In the genomic region with DNA sequence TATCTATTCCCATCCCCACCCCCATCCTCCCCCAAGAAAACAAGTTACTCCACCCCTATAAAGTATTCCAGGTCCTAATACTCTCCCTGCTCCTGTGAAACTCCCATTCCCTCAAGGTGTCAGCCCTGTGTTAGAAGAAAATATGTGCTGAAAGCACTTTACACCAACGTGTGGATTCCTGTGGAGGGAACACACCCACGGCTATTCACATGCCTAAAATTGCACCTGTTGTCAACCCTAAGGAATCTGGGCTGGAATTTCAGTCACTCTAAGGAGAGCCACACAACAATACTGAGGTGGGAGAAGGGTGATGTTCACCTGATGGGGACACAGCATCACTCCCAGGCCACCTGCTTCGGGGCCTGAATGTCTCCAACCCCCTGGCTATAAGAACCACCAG, we compare ENCODE assay signal across 1 cellular context.
TF ChIP-seq lines count a peak whose summit lies in the region.

No MANE protein-coding gene starts in this region.

TF ChIP-seq in H1, 55 proteins besides CTCF, POLR2A, EP300 and RAD21:
- TF ChIP-seq TCF12 (IDR thresholded peaks at IDR 0.05; ENCODE audit: low read depth, low read length) = peak; percentile 81; the same call in 1 of the 2 replicates
- TF ChIP-seq CREB1 (IDR thresholded peaks at IDR 0.05) = no peak
- TF ChIP-seq TEAD4 (IDR thresholded peaks at IDR 0.05; ENCODE audit: low read depth, low read length) = peak; percentile 81
- no peak for TF ChIP-seq POLR2AphosphoS5 (IDR thresholded peaks at IDR 0.05; ENCODE audit: low read depth, low read length)
- no peak for TF ChIP-seq SP4 (IDR thresholded peaks at IDR 0.05; ENCODE audit: low read length)
